ENCODE assay signal across 17 cellular contexts in genomic region chr7:49563693-49564378, GRCh38.
A peak's percentile ranks its signal among the peaks of the same experiment; 100 is the strongest.
DNase-seq lines count a peak whose midpoint lies in the region; ATAC-seq and TF ChIP-seq lines count a peak whose summit lies in the region.
"Had no signal": no experiment of that assay in that cellular context is flagged by ENCODE, and none has a peak within 500 bp of the region (broad histone marks: within the 10 kb centered on the region; RNA-seq: fewer than 3 reads in every experiment).

No MANE protein-coding gene starts in this region.

- ATAC-seq in GM18502 (IDR thresholded peaks at IDR 0.05; ENCODE audit: poor library complexity, unreplicated experiment) (peak; percentile 24), GM19467 (IDR thresholded peaks at IDR 0.05; ENCODE audit: unreplicated experiment) (peak; percentile 25), HG02798 (IDR thresholded peaks at IDR 0.05; ENCODE audit: poor library complexity, unreplicated experiment) (peak; percentile 32), HG03354 (IDR thresholded peaks at IDR 0.05; ENCODE audit: poor library complexity, severe bottlenecking, unreplicated experiment) (peak; percentile 31), HG03135 (IDR thresholded peaks at IDR 0.05; ENCODE audit: unreplicated experiment) (no peak)
- ATAC-seq: gastroesophageal sphincter, HCT116, left lung, mucosa of descending colon had no signal

- POLR2A ChIA-PET in GM10248 (lab: Yijun Ruan, JAX): no interaction called here

- no peak for TF ChIP-seq CTCF in GM10248 (IDR thresholded peaks at IDR 0.05; ENCODE audit: control extremely low read depth, extremely low read depth, low read depth, missing control alignments)

- CTCF ChIA-PET in GM10248 (lab: Yijun Ruan, JAX): no interaction called here

- DNase-seq in occipital lobe (lab: John Stamatoyannopoulos, UW) (no peak), epidermal melanocyte (ENCODE audit: insufficient read length, low spot score) (no peak), GM10248 (ENCODE audit: extremely low spot score) (no peak)
- DNase-seq: activated CD4-positive, alpha-beta T cell treated with anti-CD3 and anti-CD28 coated beads for 48 hours; activated naive CD4-positive, alpha-beta T cell treated with Interleukin-2 at 50 U/mL for 16 hours; CD4-positive, alpha-beta T cell; mucosa of descending colon; NCI-H2029; NCI-H524 treated with DMSO at 0.1 percent for 48 hours had no signal
